In genomic region chr9:78188594-78188993, GRCh38 we compare ENCODE assay signal across 13 cellular contexts. TPM values are rescaled to one million over a fixed set of nuclear protein-coding genes. Genes with fewer than 3 reads are reported as not detected.
A peak's percentile ranks its signal among the peaks of the same experiment; 100 is the strongest.
DNase-seq lines count a peak whose midpoint lies in the region; ATAC-seq and TF ChIP-seq lines count a peak whose summit lies in the region.
"Had no signal": no experiment of that assay in that cellular context is flagged by ENCODE, and none has a peak within 500 bp of the region (broad histone marks: within the 10 kb centered on the region; RNA-seq: fewer than 3 reads in every experiment).

No MANE protein-coding gene starts in this region.

- ATAC-seq in upper lobe of right lung (peak; percentile 78), HG03095 (IDR thresholded peaks at IDR 0.05; ENCODE audit: unreplicated experiment) (no peak)
- ATAC-seq: A549, HCT116 had no signal

- no peaks in the 10 kb centered on the region for H3K9me2 ChIP-seq in OCI-LY7 (ENCODE audit: insufficient read depth, low read length)

- H4K20me1 ChIP-seq in OCI-LY7 (ENCODE audit: insufficient read depth, low read length), result no peaks in the 10 kb centered on the region
- no peaks in the 10 kb centered on the region for H4K20me1 ChIP-seq in neural progenitor cell (ENCODE audit: low read depth)

- no peaks in the 10 kb centered on the region for H3K27me3 ChIP-seq in neural progenitor cell
- H3K27me3 ChIP-seq in upper lobe of right lung, result no peaks in the 10 kb centered on the region

- H3K4me3 ChIP-seq in OCI-LY7 (ENCODE audit: low read depth, low read length, poor library complexity, severe bottlenecking), result no peak overlapping the region
- no peak overlapping the region for H3K4me3 ChIP-seq in neural progenitor cell
- no peak overlapping the region for H3K4me3 ChIP-seq in upper lobe of right lung
- H3K4me3 ChIP-seq: A549 had no signal

- no peaks in the 10 kb centered on the region for H3K9me3 Mint-ChIP-seq in neural progenitor cell
- no peaks in the 10 kb centered on the region for H3K9me3 Mint-ChIP-seq in activated T-helper 2 cell treated with anti-CD3 and anti-CD28 coated beads, Interferon-gamma antibody, Interleukin-2, Interleukin-4, amounts not matched to agents 10 μg/mL and 5 μg/mL and 100 μg/mL, durations not matched to agents 14 hours and 24 hours and 36 hours
- H3K9me3 Mint-ChIP-seq: CD8-positive, alpha-beta memory T cell had no signal

- H2AFZ ChIP-seq in OCI-LY7 (ENCODE audit: low read length), result peak overlapping the region; percentile 48; the same call in 1 of the 2 replicates
- H2AFZ ChIP-seq in neural progenitor cell (replicated peaks), result no peak overlapping the region

- peaks cover 19% of the 10 kb centered on the region for H3K4me1 ChIP-seq in OCI-LY7 (ENCODE audit: insufficient read depth, low read length, poor library complexity, severe bottlenecking)
- H3K4me1 ChIP-seq in neural progenitor cell, result peaks cover 31% of the 10 kb centered on the region
- H3K4me1 ChIP-seq in upper lobe of right lung, result no peaks in the 10 kb centered on the region
- H3K4me1 ChIP-seq: A549, Caco-2 had no signal

- CTCF ChIA-PET in OCI-LY7 (lab: Charles Lee; ENCODE audit: unreplicated experiment), result no interaction called here

- H3K4me3 Mint-ChIP-seq in neural progenitor cell, result no peak overlapping the region
- no peak overlapping the region for H3K4me3 Mint-ChIP-seq in activated T-helper 2 cell treated with anti-CD3 and anti-CD28 coated beads, Interferon-gamma antibody, Interleukin-2, Interleukin-4, amounts not matched to agents 10 μg/mL and 5 μg/mL and 100 μg/mL, durations not matched to agents 14 hours and 24 hours and 36 hours (ENCODE audit: low read depth)
- H3K4me3 Mint-ChIP-seq: CD8-positive, alpha-beta memory T cell had no signal

- intact Hi-C loops in OCI-LY7 (cut with micrococcal nuclease; ENCODE audit: unreplicated experiment), result no loop called here
- intact Hi-C loops in upper lobe of right lung (cut with DNase I), result no loop called here
- intact Hi-C loops in activated T-helper 2 cell treated with anti-CD3 and anti-CD28 coated beads, Interferon-gamma antibody, Interleukin-2, Interleukin-4, amounts not matched to agents 10 μg/mL and 5 μg/mL and 100 μg/mL, durations not matched to agents 14 hours and 24 hours and 36 hours (cut with micrococcal nuclease), result no loop called here

- H3K9ac ChIP-seq in neural progenitor cell, result no peak overlapping the region

- H3K79me2 ChIP-seq in OCI-LY7 (ENCODE audit: insufficient read depth, low read depth, low read length), result no peaks in the 10 kb centered on the region
- H3K79me2 ChIP-seq in neural progenitor cell (ENCODE audit: low read depth), result no peaks in the 10 kb centered on the region

- H3K27ac Mint-ChIP-seq in neural progenitor cell, result no peak overlapping the region
- no peak overlapping the region for H3K27ac Mint-ChIP-seq in activated T-helper 2 cell treated with anti-CD3 and anti-CD28 coated beads, Interferon-gamma antibody, Interleukin-2, Interleukin-4, amounts not matched to agents 10 μg/mL and 5 μg/mL and 100 μg/mL, durations not matched to agents 14 hours and 24 hours and 36 hours
- H3K27ac Mint-ChIP-seq: CD8-positive, alpha-beta memory T cell had no signal

- H3K9me3 ChIP-seq in OCI-LY7 (ENCODE audit: low read length), result no peaks in the 10 kb centered on the region
- no peaks in the 10 kb centered on the region for H3K9me3 ChIP-seq in neural progenitor cell (ENCODE audit: low read depth)
- no peaks in the 10 kb centered on the region for H3K9me3 ChIP-seq in upper lobe of right lung
- H3K9me3 ChIP-seq: A549, Caco-2 had no signal

- H3K4me2 ChIP-seq in OCI-LY7 (ENCODE audit: low read length) (peak overlapping the region; percentile 38; the same call in 1 of the 2 replicates), neural progenitor cell (peak overlapping the region; percentile 54)
- H3K4me2 ChIP-seq: A549 had no signal

- H3F3A ChIP-seq in neural progenitor cell (ENCODE audit: low read depth), result peaks cover 14% of the 10 kb centered on the region

- DNase-seq in OCI-LY7 (ENCODE audit: low spot score), result no peak
- DNase-seq in kidney glomerular epithelial cell (lab: John Stamatoyannopoulos, UW), result peak; percentile 4
- DNase-seq in neural progenitor cell (ENCODE audit: low spot score), result no peak
- DNase-seq in upper lobe of right lung, result no peak
- DNase-seq in activated CD4-positive, CD25-positive, alpha-beta regulatory T cell treated with anti-CD3 and anti-CD28 coated beads, Interleukin-2, amount 50 U/mL, for 72 hours, result no peak
- no peak for DNase-seq in activated T-helper 2 cell treated with anti-CD3 and anti-CD28 coated beads, Interferon-gamma antibody, Interleukin-2, Interleukin-4, amounts not matched to agents 10 μg/mL and 5 μg/mL and 100 μg/mL, durations not matched to agents 14 hours and 24 hours and 36 hours (ENCODE audit: low spot score)
- DNase-seq: Caco-2; CD8-positive, alpha-beta memory T cell; DND-41; GDM1 had no signal

- no peak for TF ChIP-seq CTCF in OCI-LY7 (conservative IDR thresholded peaks at IDR 0.05; ENCODE audit: low read length)
- no peak for TF ChIP-seq CTCF in neural progenitor cell (IDR thresholded peaks at IDR 0.05)
- no peak for TF ChIP-seq CTCF in upper lobe of right lung (IDR thresholded peaks at IDR 0.05)

- H3K36me3 Mint-ChIP-seq in neural progenitor cell, result no peaks in the 10 kb centered on the region
- no peaks in the 10 kb centered on the region for H3K36me3 Mint-ChIP-seq in activated T-helper 2 cell treated with anti-CD3 and anti-CD28 coated beads, Interferon-gamma antibody, Interleukin-2, Interleukin-4, amounts not matched to agents 10 μg/mL and 5 μg/mL and 100 μg/mL, durations not matched to agents 14 hours and 24 hours and 36 hours (ENCODE audit: low read depth)

- BruUV-seq in OCI-LY7 (replicated peaks; lab: Mats Ljungman, UMichigan), result no TSS peak

- peaks cover 7% of the 10 kb centered on the region for H3K4me1 Mint-ChIP-seq in neural progenitor cell
- no peaks in the 10 kb centered on the region for H3K4me1 Mint-ChIP-seq in activated T-helper 2 cell treated with anti-CD3 and anti-CD28 coated beads, Interferon-gamma antibody, Interleukin-2, Interleukin-4, amounts not matched to agents 10 μg/mL and 5 μg/mL and 100 μg/mL, durations not matched to agents 14 hours and 24 hours and 36 hours (ENCODE audit: low read depth)

- no peaks in the 10 kb centered on the region for H3K36me3 ChIP-seq in OCI-LY7 (ENCODE audit: insufficient read depth, low read length)
- no peaks in the 10 kb centered on the region for H3K36me3 ChIP-seq in neural progenitor cell
- H3K36me3 ChIP-seq in upper lobe of right lung, result no peaks in the 10 kb centered on the region

- peaks cover 3% of the 10 kb centered on the region for H3K27me3 Mint-ChIP-seq in neural progenitor cell (ENCODE audit: insufficient read depth, low read depth)
- H3K27me3 Mint-ChIP-seq in activated T-helper 2 cell treated with anti-CD3 and anti-CD28 coated beads, Interferon-gamma antibody, Interleukin-2, Interleukin-4, amounts not matched to agents 10 μg/mL and 5 μg/mL and 100 μg/mL, durations not matched to agents 14 hours and 24 hours and 36 hours (ENCODE audit: low read depth), result peaks cover 17% of the 10 kb centered on the region

- POLR2A ChIA-PET in OCI-LY7 (lab: Charles Lee), result no interaction called here

- H3K27ac ChIP-seq in OCI-LY7 (ENCODE audit: low read depth, low read length, poor library complexity, severe bottlenecking) (no peak overlapping the region), neural progenitor cell (no peak overlapping the region), upper lobe of right lung (no peak overlapping the region)
- H3K27ac ChIP-seq: A549 had no signal

RNA-seq across cellular contexts. Expression of gene CEP78, which starts 47.3 kb away (rescaled TPM):
- total RNA-seq in OCI-LY7 (2014; rRNA removed; shearing (Covaris generic)), result 59.3 and 65.1 TPM in 2 replicates
- total RNA-seq in OCI-LY7 (2022), result 49.5 and 58.0 TPM in 2 replicates
- 102 and 122 TPM in 2 replicates for total RNA-seq in neural progenitor cell (ENCODE audit: low replicate concordance)
- total RNA-seq in upper lobe of right lung, result 12.1 TPM
- 33.7 and 36.5 TPM in 2 replicates for total RNA-seq in activated T-helper 2 cell treated with anti-CD3 and anti-CD28 coated beads, Interferon-gamma antibody, Interleukin-2, Interleukin-4, amounts not matched to agents 10 μg/mL and 5 μg/mL and 100 μg/mL, durations not matched to agents 14 hours and 24 hours and 36 hours
